ENCODE assay signal across 1 cellular context in the genomic region with DNA sequence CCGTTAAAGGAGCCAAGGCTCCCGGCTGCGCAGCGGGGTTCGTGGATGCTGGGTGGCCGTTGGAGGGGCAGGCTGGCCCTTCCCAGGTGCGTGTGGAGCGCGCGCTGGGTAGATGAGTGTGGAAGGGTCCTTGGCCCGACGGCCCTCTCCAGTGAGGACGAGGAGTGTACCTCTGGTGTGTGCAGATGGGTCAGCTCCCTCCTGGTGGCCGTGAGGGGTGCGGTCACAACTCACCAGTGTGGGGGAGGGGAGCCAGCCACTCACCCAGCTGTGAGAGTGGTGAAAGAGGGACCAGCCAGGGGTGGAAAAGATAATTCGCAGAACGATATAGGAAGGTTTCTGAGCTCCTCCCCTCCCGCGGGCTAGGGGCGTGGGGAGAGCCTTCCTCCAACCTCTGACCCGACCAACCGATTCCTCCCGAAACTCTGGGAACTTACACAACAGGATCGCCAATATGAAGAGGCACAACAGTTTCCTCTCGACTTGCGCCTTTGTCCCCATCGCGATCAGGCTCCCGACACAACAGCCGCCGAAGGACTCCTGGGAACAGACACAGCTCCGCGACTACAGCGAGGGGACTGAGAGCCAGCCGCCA.
A peak's percentile ranks its signal among the peaks of the same experiment; 100 is the strongest.
TF ChIP-seq lines count a peak whose summit lies in the region.

A gene (minus strand): TSS at position 580 of the 595 bp plus-strand sequence. CDS start 79 bp downstream, at position 501.

TF ChIP-seq in GM12878, 131 proteins besides CTCF, POLR2A, EP300 and RAD21 (continued from another document):
- TF ChIP-seq, protein P1, sequence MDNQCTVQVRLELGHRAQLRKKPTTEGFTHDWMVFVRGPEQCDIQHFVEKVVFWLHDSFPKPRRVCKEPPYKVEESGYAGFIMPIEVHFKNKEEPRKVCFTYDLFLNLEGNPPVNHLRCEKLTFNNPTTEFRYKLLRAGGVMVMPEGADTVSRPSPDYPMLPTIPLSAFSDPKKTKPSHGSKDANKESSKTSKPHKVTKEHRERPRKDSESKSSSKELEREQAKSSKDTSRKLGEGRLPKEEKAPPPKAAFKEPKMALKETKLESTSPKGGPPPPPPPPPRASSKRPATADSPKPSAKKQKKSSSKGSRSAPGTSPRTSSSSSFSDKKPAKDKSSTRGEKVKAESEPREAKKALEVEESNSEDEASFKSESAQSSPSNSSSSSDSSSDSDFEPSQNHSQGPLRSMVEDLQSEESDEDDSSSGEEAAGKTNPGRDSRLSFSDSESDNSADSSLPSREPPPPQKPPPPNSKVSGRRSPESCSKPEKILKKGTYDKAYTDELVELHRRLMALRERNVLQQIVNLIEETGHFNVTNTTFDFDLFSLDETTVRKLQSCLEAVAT (IDR thresholded peaks at IDR 0.05) = peak; percentile 55
- TF ChIP-seq, protein P2, sequence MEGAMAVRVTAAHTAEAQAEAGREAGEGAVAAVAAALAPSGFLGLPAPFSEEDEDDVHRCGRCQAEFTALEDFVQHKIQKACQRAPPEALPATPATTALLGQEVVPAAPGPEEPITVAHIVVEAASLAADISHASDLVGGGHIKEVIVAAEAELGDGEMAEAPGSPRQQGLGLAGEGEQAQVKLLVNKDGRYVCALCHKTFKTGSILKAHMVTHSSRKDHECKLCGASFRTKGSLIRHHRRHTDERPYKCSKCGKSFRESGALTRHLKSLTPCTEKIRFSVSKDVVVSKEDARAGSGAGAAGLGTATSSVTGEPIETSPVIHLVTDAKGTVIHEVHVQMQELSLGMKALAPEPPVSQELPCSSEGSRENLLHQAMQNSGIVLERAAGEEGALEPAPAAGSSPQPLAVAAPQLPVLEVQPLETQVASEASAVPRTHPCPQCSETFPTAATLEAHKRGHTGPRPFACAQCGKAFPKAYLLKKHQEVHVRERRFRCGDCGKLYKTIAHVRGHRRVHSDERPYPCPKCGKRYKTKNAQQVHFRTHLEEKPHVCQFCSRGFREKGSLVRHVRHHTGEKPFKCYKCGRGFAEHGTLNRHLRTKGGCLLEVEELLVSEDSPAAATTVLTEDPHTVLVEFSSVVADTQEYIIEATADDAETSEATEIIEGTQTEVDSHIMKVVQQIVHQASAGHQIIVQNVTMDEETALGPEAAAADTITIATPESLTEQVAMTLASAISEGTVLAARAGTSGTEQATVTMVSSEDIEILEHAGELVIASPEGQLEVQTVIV (IDR thresholded peaks at IDR 0.05; ENCODE audit: borderline replicate concordance, partially characterized antibody) = no peak
- no peak for TF ChIP-seq BMI1 (IDR thresholded peaks at IDR 0.05; ENCODE audit: borderline replicate concordance)
- 0 out of 2 replicates have a peak, but pooled peaks have one; percentile 17 for TF ChIP-seq STAT1 (conservative IDR thresholded peaks at IDR 0.05)
- TF ChIP-seq, protein P3, sequence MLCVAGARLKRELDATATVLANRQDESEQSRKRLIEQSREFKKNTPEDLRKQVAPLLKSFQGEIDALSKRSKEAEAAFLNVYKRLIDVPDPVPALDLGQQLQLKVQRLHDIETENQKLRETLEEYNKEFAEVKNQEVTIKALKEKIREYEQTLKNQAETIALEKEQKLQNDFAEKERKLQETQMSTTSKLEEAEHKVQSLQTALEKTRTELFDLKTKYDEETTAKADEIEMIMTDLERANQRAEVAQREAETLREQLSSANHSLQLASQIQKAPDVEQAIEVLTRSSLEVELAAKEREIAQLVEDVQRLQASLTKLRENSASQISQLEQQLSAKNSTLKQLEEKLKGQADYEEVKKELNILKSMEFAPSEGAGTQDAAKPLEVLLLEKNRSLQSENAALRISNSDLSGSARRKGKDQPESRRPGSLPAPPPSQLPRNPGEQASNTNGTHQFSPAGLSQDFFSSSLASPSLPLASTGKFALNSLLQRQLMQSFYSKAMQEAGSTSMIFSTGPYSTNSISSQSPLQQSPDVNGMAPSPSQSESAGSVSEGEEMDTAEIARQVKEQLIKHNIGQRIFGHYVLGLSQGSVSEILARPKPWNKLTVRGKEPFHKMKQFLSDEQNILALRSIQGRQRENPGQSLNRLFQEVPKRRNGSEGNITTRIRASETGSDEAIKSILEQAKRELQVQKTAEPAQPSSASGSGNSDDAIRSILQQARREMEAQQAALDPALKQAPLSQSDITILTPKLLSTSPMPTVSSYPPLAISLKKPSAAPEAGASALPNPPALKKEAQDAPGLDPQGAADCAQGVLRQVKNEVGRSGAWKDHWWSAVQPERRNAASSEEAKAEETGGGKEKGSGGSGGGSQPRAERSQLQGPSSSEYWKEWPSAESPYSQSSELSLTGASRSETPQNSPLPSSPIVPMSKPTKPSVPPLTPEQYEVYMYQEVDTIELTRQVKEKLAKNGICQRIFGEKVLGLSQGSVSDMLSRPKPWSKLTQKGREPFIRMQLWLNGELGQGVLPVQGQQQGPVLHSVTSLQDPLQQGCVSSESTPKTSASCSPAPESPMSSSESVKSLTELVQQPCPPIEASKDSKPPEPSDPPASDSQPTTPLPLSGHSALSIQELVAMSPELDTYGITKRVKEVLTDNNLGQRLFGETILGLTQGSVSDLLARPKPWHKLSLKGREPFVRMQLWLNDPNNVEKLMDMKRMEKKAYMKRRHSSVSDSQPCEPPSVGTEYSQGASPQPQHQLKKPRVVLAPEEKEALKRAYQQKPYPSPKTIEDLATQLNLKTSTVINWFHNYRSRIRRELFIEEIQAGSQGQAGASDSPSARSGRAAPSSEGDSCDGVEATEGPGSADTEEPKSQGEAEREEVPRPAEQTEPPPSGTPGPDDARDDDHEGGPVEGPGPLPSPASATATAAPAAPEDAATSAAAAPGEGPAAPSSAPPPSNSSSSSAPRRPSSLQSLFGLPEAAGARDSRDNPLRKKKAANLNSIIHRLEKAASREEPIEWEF (IDR thresholded peaks at IDR 0.05; ENCODE audit: insufficient replicate concordance, low read depth, low read length) = no peak
- no peak for TF ChIP-seq SMC3 (IDR thresholded peaks at IDR 0.05; ENCODE audit: borderline replicate concordance, low read length)
- no peak for TF ChIP-seq NFXL1 (IDR thresholded peaks at IDR 0.05; ENCODE audit: borderline replicate concordance)
- TF ChIP-seq, protein P4, sequence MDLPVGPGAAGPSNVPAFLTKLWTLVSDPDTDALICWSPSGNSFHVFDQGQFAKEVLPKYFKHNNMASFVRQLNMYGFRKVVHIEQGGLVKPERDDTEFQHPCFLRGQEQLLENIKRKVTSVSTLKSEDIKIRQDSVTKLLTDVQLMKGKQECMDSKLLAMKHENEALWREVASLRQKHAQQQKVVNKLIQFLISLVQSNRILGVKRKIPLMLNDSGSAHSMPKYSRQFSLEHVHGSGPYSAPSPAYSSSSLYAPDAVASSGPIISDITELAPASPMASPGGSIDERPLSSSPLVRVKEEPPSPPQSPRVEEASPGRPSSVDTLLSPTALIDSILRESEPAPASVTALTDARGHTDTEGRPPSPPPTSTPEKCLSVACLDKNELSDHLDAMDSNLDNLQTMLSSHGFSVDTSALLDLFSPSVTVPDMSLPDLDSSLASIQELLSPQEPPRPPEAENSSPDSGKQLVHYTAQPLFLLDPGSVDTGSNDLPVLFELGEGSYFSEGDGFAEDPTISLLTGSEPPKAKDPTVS (IDR thresholded peaks at IDR 0.05; ENCODE audit: low read depth, low read length) = no peak
- 0 out of 2 replicates have a peak, but pooled peaks have one; percentile 42 for TF ChIP-seq TCF12 (IDR thresholded peaks at IDR 0.05; ENCODE audit: low read depth, low read length)
- TF ChIP-seq, protein P5, sequence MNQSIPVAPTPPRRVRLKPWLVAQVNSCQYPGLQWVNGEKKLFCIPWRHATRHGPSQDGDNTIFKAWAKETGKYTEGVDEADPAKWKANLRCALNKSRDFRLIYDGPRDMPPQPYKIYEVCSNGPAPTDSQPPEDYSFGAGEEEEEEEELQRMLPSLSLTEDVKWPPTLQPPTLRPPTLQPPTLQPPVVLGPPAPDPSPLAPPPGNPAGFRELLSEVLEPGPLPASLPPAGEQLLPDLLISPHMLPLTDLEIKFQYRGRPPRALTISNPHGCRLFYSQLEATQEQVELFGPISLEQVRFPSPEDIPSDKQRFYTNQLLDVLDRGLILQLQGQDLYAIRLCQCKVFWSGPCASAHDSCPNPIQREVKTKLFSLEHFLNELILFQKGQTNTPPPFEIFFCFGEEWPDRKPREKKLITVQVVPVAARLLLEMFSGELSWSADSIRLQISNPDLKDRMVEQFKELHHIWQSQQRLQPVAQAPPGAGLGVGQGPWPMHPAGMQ (IDR thresholded peaks at IDR 0.05; ENCODE audit: borderline replicate concordance) = no peak
- TF ChIP-seq BCL11A (IDR thresholded peaks at IDR 0.05; ENCODE audit: low read depth, low read length) = no peak
- TF ChIP-seq IKZF1 (conservative IDR thresholded peaks at IDR 0.05) = peak; percentile 29
- TF ChIP-seq, protein P6, sequence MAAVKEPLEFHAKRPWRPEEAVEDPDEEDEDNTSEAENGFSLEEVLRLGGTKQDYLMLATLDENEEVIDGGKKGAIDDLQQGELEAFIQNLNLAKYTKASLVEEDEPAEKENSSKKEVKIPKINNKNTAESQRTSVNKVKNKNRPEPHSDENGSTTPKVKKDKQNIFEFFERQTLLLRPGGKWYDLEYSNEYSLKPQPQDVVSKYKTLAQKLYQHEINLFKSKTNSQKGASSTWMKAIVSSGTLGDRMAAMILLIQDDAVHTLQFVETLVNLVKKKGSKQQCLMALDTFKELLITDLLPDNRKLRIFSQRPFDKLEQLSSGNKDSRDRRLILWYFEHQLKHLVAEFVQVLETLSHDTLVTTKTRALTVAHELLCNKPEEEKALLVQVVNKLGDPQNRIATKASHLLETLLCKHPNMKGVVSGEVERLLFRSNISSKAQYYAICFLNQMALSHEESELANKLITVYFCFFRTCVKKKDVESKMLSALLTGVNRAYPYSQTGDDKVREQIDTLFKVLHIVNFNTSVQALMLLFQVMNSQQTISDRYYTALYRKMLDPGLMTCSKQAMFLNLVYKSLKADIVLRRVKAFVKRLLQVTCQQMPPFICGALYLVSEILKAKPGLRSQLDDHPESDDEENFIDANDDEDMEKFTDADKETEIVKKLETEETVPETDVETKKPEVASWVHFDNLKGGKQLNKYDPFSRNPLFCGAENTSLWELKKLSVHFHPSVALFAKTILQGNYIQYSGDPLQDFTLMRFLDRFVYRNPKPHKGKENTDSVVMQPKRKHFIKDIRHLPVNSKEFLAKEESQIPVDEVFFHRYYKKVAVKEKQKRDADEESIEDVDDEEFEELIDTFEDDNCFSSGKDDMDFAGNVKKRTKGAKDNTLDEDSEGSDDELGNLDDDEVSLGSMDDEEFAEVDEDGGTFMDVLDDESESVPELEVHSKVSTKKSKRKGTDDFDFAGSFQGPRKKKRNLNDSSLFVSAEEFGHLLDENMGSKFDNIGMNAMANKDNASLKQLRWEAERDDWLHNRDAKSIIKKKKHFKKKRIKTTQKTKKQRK (IDR thresholded peaks at IDR 0.05; ENCODE audit: low read depth, low read length) = no peak
- TF ChIP-seq NBN (IDR thresholded peaks at IDR 0.05) = peak; percentile 54; the same call in 1 of the 2 replicates
- TF ChIP-seq CHD2 (IDR thresholded peaks at IDR 0.05; ENCODE audit: borderline replicate concordance, low read depth, low read length) = peak; percentile 78; the same call in 1 of the 2 replicates
- TF ChIP-seq IKZF2 (IDR thresholded peaks at IDR 0.05) = peak in 1 of 2 experiments; percentile 27; a peak in 3 of 4 replicates
- TF ChIP-seq POLR2AphosphoS2 (IDR thresholded peaks at IDR 0.05; ENCODE audit: low read depth, low read length) = no peak
- no peak for TF ChIP-seq SREBF1 (IDR thresholded peaks at IDR 0.05; ENCODE audit: low read length)
- TF ChIP-seq PML (IDR thresholded peaks at IDR 0.05; ENCODE audit: low read length) = peak; percentile 52; the same call in 1 of the 2 replicates
- TF ChIP-seq, protein P7, sequence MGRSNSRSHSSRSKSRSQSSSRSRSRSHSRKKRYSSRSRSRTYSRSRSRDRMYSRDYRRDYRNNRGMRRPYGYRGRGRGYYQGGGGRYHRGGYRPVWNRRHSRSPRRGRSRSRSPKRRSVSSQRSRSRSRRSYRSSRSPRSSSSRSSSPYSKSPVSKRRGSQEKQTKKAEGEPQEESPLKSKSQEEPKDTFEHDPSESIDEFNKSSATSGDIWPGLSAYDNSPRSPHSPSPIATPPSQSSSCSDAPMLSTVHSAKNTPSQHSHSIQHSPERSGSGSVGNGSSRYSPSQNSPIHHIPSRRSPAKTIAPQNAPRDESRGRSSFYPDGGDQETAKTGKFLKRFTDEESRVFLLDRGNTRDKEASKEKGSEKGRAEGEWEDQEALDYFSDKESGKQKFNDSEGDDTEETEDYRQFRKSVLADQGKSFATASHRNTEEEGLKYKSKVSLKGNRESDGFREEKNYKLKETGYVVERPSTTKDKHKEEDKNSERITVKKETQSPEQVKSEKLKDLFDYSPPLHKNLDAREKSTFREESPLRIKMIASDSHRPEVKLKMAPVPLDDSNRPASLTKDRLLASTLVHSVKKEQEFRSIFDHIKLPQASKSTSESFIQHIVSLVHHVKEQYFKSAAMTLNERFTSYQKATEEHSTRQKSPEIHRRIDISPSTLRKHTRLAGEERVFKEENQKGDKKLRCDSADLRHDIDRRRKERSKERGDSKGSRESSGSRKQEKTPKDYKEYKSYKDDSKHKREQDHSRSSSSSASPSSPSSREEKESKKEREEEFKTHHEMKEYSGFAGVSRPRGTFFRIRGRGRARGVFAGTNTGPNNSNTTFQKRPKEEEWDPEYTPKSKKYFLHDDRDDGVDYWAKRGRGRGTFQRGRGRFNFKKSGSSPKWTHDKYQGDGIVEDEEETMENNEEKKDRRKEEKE (IDR thresholded peaks at IDR 0.05) = no peak
- TF ChIP-seq SIX5 (IDR thresholded peaks at IDR 0.05; ENCODE audit: low read depth, low read length, severe bottlenecking) = no peak
